Comparison of ENCODE assay signal across 6 cellular contexts in genomic region chr12:125284087-125284486, GRCh38.
"Had no signal": no experiment of that assay in that cellular context is flagged by ENCODE, and none has a peak within 500 bp of the region (broad histone marks: within the 10 kb centered on the region; RNA-seq: fewer than 3 reads in every experiment).

No MANE protein-coding gene starts in this region.

- H3K27ac ChIP-seq: HL-60 had no signal

- H3K4me3 ChIP-seq: K562 had no signal

- DNase-seq: IMR-90, KBM-7, KG1 had no signal

- ATAC-seq: HepG2, K562 had no signal
